ENCODE assay signal across 14 cellular contexts in genomic region chr1:54314691-54315455, GRCh38.
DNase-seq lines count a peak whose midpoint lies in the region; ATAC-seq and FAIRE-seq lines count a peak whose summit lies in the region.
"Had no signal": no experiment of that assay in that cellular context is flagged by ENCODE, and none has a peak within 500 bp of the region (broad histone marks: within the 10 kb centered on the region; RNA-seq: fewer than 3 reads in every experiment).

No MANE protein-coding gene starts in this region.

- H3K27ac Mint-ChIP-seq in CD4-positive, alpha-beta memory T cell: peak overlapping the region in 4 of 7 donors; percentile 38 to 72 (median 44)
- peak overlapping the region; percentile 62 to 93 (median 81) for H3K27ac Mint-ChIP-seq in naive thymus-derived CD8-positive, alpha-beta T cell

- WGBS in HUES64: 73% methylated on average over 9 of the region's 10 CpGs

- H3K4me3 ChIP-seq in CD4-positive, alpha-beta memory T cell (ENCODE audit: low read length in 2 of 2): no peak overlapping the region
- no peak overlapping the region for H3K4me3 ChIP-seq in HUES64 (ENCODE audit: low read length)

- H3K27ac ChIP-seq in CD4-positive, alpha-beta memory T cell (ENCODE audit: low read depth, low read length): no peak overlapping the region
- 0 out of 2 replicates have a peak overlapping the region, but pooled peaks have one; percentile 47 for H3K27ac ChIP-seq in HUES64 (ENCODE audit: low read depth, low read length)

- POLR2A ChIA-PET in CD4-positive, alpha-beta memory T cell (lab: Charles Lee; ENCODE audit: partially characterized antibody): interaction anchor here (0.6 kb wide), 1 partner anchor 561 kb away, joined by 3 read pairs; no protein-coding TSS in a partner anchor
- POLR2A ChIA-PET in naive thymus-derived CD8-positive, alpha-beta T cell (lab: Charles Lee): interaction anchor here (1.1 kb wide), 1 partner anchor 9 kb away, joined by 3 read pairs; no protein-coding TSS in a partner anchor

- H3K27me3 Mint-ChIP-seq in CD4-positive, alpha-beta memory T cell: no peaks in the 10 kb centered on the region
- H3K27me3 Mint-ChIP-seq in naive thymus-derived CD8-positive, alpha-beta T cell: no peaks in the 10 kb centered on the region
- H3K27me3 Mint-ChIP-seq: activated CD4-positive, alpha-beta T cell treated with anti-CD3 and anti-CD28 coated beads for 36 hours; naive B cell had no signal

- no peak for FAIRE-seq in HTR-8/SVneo (lab: Jason Lieb, UNC)

- H3K4me1 ChIP-seq in CD4-positive, alpha-beta memory T cell (ENCODE audit: insufficient read depth, low read length): peaks cover 44% of the 10 kb centered on the region
- H3K4me1 ChIP-seq in HUES64 (ENCODE audit: insufficient read depth, low read length): peaks cover 59% of the 10 kb centered on the region

- H3K27me3 ChIP-seq in CD4-positive, alpha-beta memory T cell (ENCODE audit: insufficient read depth, low read length): no peaks in the 10 kb centered on the region
- no peaks in the 10 kb centered on the region for H3K27me3 ChIP-seq in HUES64 (ENCODE audit: insufficient read depth, low read length)

- CTCF ChIA-PET in CD4-positive, alpha-beta memory T cell (lab: Charles Lee; ENCODE audit: partially characterized antibody): interaction anchor here (0.7 kb wide), 1 partner anchor 9 kb away, joined by 3 read pairs; no protein-coding TSS in a partner anchor

- DNase-seq in CD4-positive, alpha-beta memory T cell: no peak
- DNase-seq in cerebellum (ENCODE audit: low spot score): peak; percentile 49
- DNase-seq in naive thymus-derived CD8-positive, alpha-beta T cell: no peak
- DNase-seq in HTR-8/SVneo (ENCODE audit: insufficient read length, low spot score): no peak
- DNase-seq in NCI-H2107 treated with DMSO at 0.1 percent for 48 hours (lab: John Stamatoyannopoulos, UW; ENCODE audit: unreplicated experiment): no peak
- DNase-seq in kidney glomerular epithelial cell (lab: John Stamatoyannopoulos, UW): no peak
- DNase-seq: activated CD4-positive, alpha-beta T cell treated with anti-CD3 and anti-CD28 coated beads for 36 hours; activated naive CD4-positive, alpha-beta T cell treated with anti-CD3 and anti-CD28 coated beads, Interleukin-2, amount 50 U/mL, for 16 hours; naive B cell; NCI-H187 treated with DMSO at 0.1 percent for 48 hours; SHP77; stimulated activated naive CD4-positive, alpha-beta T cell had no signal

- H3K36me3 ChIP-seq in CD4-positive, alpha-beta memory T cell (ENCODE audit: insufficient read depth, low read length): no peaks in the 10 kb centered on the region
- H3K36me3 ChIP-seq in HUES64 (ENCODE audit: insufficient read depth, low read length): no peaks in the 10 kb centered on the region

- peaks cover 0 to 5% of the 10 kb centered on the region in 2 donors for H3K36me3 Mint-ChIP-seq in CD4-positive, alpha-beta memory T cell
- H3K36me3 Mint-ChIP-seq in naive thymus-derived CD8-positive, alpha-beta T cell: peaks cover 0 to 10% (median 0%) of the 10 kb centered on the region in 3 donors
- H3K36me3 Mint-ChIP-seq: naive B cell had no signal

- ATAC-seq in naive thymus-derived CD8-positive, alpha-beta T cell: no peak
- no peak for ATAC-seq in HG02884 (IDR thresholded peaks at IDR 0.05; ENCODE audit: unreplicated experiment)
- ATAC-seq: activated CD4-positive, alpha-beta T cell treated with anti-CD3 and anti-CD28 coated beads for 36 hours had no signal

- H3K4me3 Mint-ChIP-seq in CD4-positive, alpha-beta memory T cell: peak overlapping the region in 1 of 8 donors; percentile 17
- no peak overlapping the region for H3K4me3 Mint-ChIP-seq in naive thymus-derived CD8-positive, alpha-beta T cell
- H3K4me3 Mint-ChIP-seq: activated CD4-positive, alpha-beta T cell treated with anti-CD3 and anti-CD28 coated beads for 36 hours; naive B cell had no signal

- no peak overlapping the region for H3K9ac ChIP-seq in HUES64 (ENCODE audit: low read depth, low read length)

- peaks cover 42 to 74% (median 54%) of the 10 kb centered on the region in 4 donors for H3K4me1 Mint-ChIP-seq in CD4-positive, alpha-beta memory T cell
- peaks cover 41 to 85% (median 72%) of the 10 kb centered on the region in 4 donors for H3K4me1 Mint-ChIP-seq in naive thymus-derived CD8-positive, alpha-beta T cell

- H3K9me3 Mint-ChIP-seq in CD4-positive, alpha-beta memory T cell: peaks cover 0 to 2% (median 0%) of the 10 kb centered on the region in 8 donors
- H3K9me3 Mint-ChIP-seq in naive thymus-derived CD8-positive, alpha-beta T cell: no peaks in the 10 kb centered on the region
- H3K9me3 Mint-ChIP-seq: naive B cell had no signal

- no peaks in the 10 kb centered on the region for H3K9me3 ChIP-seq in CD4-positive, alpha-beta memory T cell (ENCODE audit: control insufficient read depth in 1 of 2, low read length in 2 of 2)
- no peaks in the 10 kb centered on the region for H3K9me3 ChIP-seq in HUES64 (ENCODE audit: insufficient read depth, low read depth, low read length)

- intact Hi-C loops in CD4-positive, alpha-beta memory T cell (cut with micrococcal nuclease): no loop called here
